Comparison of ENCODE assay signal across 22 cellular contexts in the genomic region with DNA sequence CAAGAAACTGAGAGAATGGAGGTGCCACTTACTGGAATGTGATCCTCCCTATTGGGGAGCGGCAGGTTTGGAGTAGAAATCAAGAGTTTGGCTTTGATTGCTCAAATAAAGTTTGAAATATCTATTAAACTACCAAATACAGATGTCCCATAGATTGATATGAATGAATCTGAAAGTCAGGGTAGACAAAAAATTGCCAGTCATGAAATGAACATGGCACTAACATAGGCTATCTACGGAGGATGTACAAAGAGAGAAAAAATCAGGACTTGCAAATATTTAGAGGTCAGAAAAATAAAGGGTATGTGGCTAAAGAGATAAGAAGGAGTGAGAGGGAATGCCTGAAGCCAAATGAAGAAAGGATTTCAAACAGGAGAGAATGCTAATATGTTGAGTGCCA.
DNase-seq lines count a peak whose midpoint lies in the region; ATAC-seq, FAIRE-seq and TF ChIP-seq lines count a peak whose summit lies in the region.
"Had no signal": no experiment of that assay in that cellular context is flagged by ENCODE, and none has a peak within 500 bp of the region (broad histone marks: within the 10 kb centered on the region; RNA-seq: fewer than 3 reads in every experiment).

No MANE protein-coding gene starts in this region.

- H3K27me3 ChIP-seq in HepG2 (ENCODE audit: control insufficient read depth in 1 of 2, insufficient read depth in 2 of 2, low read length in 2 of 2) = no peaks in the 10 kb centered on the region
- H3K27me3 ChIP-seq in right lobe of liver = no peaks in the 10 kb centered on the region
- no peaks in the 10 kb centered on the region for H3K27me3 ChIP-seq in GM23338 (ENCODE audit: insufficient read depth)
- H3K27me3 ChIP-seq: BE2C, BLaER1 had no signal

- TF ChIP-seq RAD21 in HepG2 (CRISPR knock-in tag; IDR thresholded peaks at IDR 0.05) = no peak

- no peak for TF ChIP-seq POLR2A in HepG2 (IDR thresholded peaks at IDR 0.05; ENCODE audit: insufficient read depth in 1 of 2, low read depth in 2 of 2, low read length in 2 of 2)
- no peak for TF ChIP-seq POLR2A in right lobe of liver (IDR thresholded peaks at IDR 0.05)

- TF ChIP-seq EP300 in HepG2 (IDR thresholded peaks at IDR 0.05; ENCODE audit: low read depth in 2 of 2, low read length in 2 of 2) (no peak), HepG2 (CRISPR knock-in tag; IDR thresholded peaks at IDR 0.05; ENCODE audit: borderline replicate concordance) (no peak)

- no peak overlapping the region for H3K27ac Mint-ChIP-seq in GM23338
- H3K27ac Mint-ChIP-seq: CD14-positive monocyte; CD4-positive, alpha-beta memory T cell; CD4-positive, CD25-positive, alpha-beta regulatory T cell had no signal

- no peaks in the 10 kb centered on the region for H3K9me2 ChIP-seq in GM23338 (ENCODE audit: insufficient read depth)

- H3K4me3 ChIP-seq in HepG2 (replicated peaks in 1 of 3; ENCODE audit: insufficient read depth in 1 of 3, low read depth in 2 of 3, low read length in 3 of 3) (no peak overlapping the region), right lobe of liver (no peak overlapping the region), GM23338 (no peak overlapping the region)
- H3K4me3 ChIP-seq: BLaER1 had no signal

- H2AFZ ChIP-seq in HepG2 (ENCODE audit: low read length) (no peak overlapping the region), GM23338 (0 out of 2 replicates have a peak overlapping the region, but pooled peaks have one; percentile 4)

- BruUV-seq in HepG2 (replicated peaks; lab: Mats Ljungman, UMichigan) = no TSS peak

- WGBS in HepG2 (ENCODE audit: low lambda C conversion rate) = 0% methylated on average over 2 of the region's 2 CpGs
- 41% methylated on average over 2 of the region's 2 CpGs for WGBS in right lobe of liver (ENCODE audit: insufficient coverage, low coverage, low lambda C conversion rate, missing lambda C conversion rate)

- DNase-seq in HepG2 (ENCODE audit: low spot score) = no peak
- DNase-seq in right lobe of liver = no peak
- DNase-seq in GM23338 (ENCODE audit: low spot score) = no peak
- DNase-seq in iPS-NIHi7 (ENCODE audit: extremely low spot score) = no peak
- DNase-seq: ACHN; BE2C; C1 segment of cervical spinal cord; Calu3; CD4-positive, alpha-beta memory T cell; CD4-positive, CD25-positive, alpha-beta regulatory T cell; CD8-positive, alpha-beta memory T cell; COR-L47; DMS79 treated with DMSO at 0.1 percent for 48 hours; GF-D8 had no signal

- H3K4me2 ChIP-seq in HepG2 (ENCODE audit: low read depth, low read length) = no peak overlapping the region
- no peak overlapping the region for H3K4me2 ChIP-seq in GM23338
- H3K4me2 ChIP-seq: BLaER1 had no signal

- no peak overlapping the region for H3K9ac ChIP-seq in HepG2 (ENCODE audit: insufficient read depth, low read depth, low read length)
- H3K9ac ChIP-seq: BLaER1 had no signal

- H3K9me3 ChIP-seq in HepG2 (ENCODE audit: low read length) (no peaks in the 10 kb centered on the region), right lobe of liver (no peaks in the 10 kb centered on the region)
- H3K9me3 ChIP-seq: BE2C, BLaER1 had no signal

- intact Hi-C loops in HepG2 (cut with micrococcal nuclease; ENCODE audit: unreplicated experiment) = no loop called here
- intact Hi-C loops in right lobe of liver (cut with DNase I) = no loop called here

- H3K4me1 ChIP-seq in HepG2 (ENCODE audit: insufficient read depth, low read length) (no peaks in the 10 kb centered on the region), right lobe of liver (no peaks in the 10 kb centered on the region), GM23338 (ENCODE audit: insufficient read depth) (no peaks in the 10 kb centered on the region; the same call in 1 of the 2 replicates)
- H3K4me1 ChIP-seq: BE2C, BLaER1 had no signal

- POLR2A ChIA-PET in HepG2 (lab: Yijun Ruan, JAX) = no interaction called here

- no peaks in the 10 kb centered on the region for H3F3A ChIP-seq in GM23338 (replicated peaks; ENCODE audit: low read depth)

- CTCF ChIA-PET in HepG2 (lab: Yijun Ruan, JAX; ENCODE audit: low intra/inter-chr PET ratio, low total read pairs) = no interaction called here

- in situ Hi-C loops in HepG2 (cut with HindIII; ENCODE audit: extremely low pct_ligation_motif_present, low pct_unique_long_range_greater_than_20kb) = no loop called here

- H3K36me3 ChIP-seq in HepG2 (replicated peaks in 1 of 2; ENCODE audit: control insufficient read depth in 1 of 2, insufficient read depth in 2 of 2, low read length in 2 of 2) (no peaks in the 10 kb centered on the region), right lobe of liver (no peaks in the 10 kb centered on the region), GM23338 (ENCODE audit: insufficient read depth) (no peaks in the 10 kb centered on the region)
- H3K36me3 ChIP-seq: BE2C, BLaER1 had no signal

- no peak for FAIRE-seq in HepG2 (lab: Jason Lieb, UNC)
- FAIRE-seq: D721Med, G401.6, GM12891, GM19239 had no signal

- H3K4me1 Mint-ChIP-seq in GM23338 = no peaks in the 10 kb centered on the region
- H3K4me1 Mint-ChIP-seq: CD14-positive monocyte; CD4-positive, alpha-beta memory T cell; CD4-positive, CD25-positive, alpha-beta regulatory T cell; CD8-positive, alpha-beta memory T cell had no signal

- TF ChIP-seq CTCF in HepG2 (CRISPR knock-in tag; IDR thresholded peaks at IDR 0.05) (no peak), right lobe of liver (IDR thresholded peaks at IDR 0.05) (no peak), GM23338 (conservative IDR thresholded peaks at IDR 0.05; ENCODE audit: low read depth in 2 of 2) (no peak)

- no peaks in the 10 kb centered on the region for H3K36me3 Mint-ChIP-seq in GM23338 (ENCODE audit: low read depth)
- H3K36me3 Mint-ChIP-seq: CD14-positive monocyte; CD4-positive, alpha-beta memory T cell; CD4-positive, CD25-positive, alpha-beta regulatory T cell; CD8-positive, alpha-beta memory T cell had no signal

- H3K79me2 ChIP-seq in HepG2 (ENCODE audit: insufficient read depth, low read length) = no peaks in the 10 kb centered on the region
- H3K79me2 ChIP-seq in GM23338 (replicated peaks; ENCODE audit: insufficient read depth) = no peaks in the 10 kb centered on the region

- H4K20me1 ChIP-seq in HepG2 (ENCODE audit: insufficient read depth, low read length) (no peaks in the 10 kb centered on the region), GM23338 (replicated peaks; ENCODE audit: insufficient read depth) (no peaks in the 10 kb centered on the region)
- H4K20me1 ChIP-seq: BLaER1 had no signal

- no peak overlapping the region for H3K27ac ChIP-seq in HepG2 (ENCODE audit: extremely low read length, insufficient read depth, low read length)
- no peak overlapping the region for H3K27ac ChIP-seq in right lobe of liver
- H3K27ac ChIP-seq in GM23338 (ENCODE audit: low read depth) = no peak overlapping the region
- H3K27ac ChIP-seq: 22Rv1, BLaER1 had no signal

- ATAC-seq in HepG2 = no peak
- no peak for ATAC-seq in right lobe of liver
- ATAC-seq in GM23338 = no peak
- no peak for ATAC-seq in HG03280 (IDR thresholded peaks at IDR 0.05; ENCODE audit: unreplicated experiment)

- no peak overlapping the region for H3K4me3 Mint-ChIP-seq in GM23338
- H3K4me3 Mint-ChIP-seq: CD14-positive monocyte; CD4-positive, alpha-beta memory T cell; CD4-positive, CD25-positive, alpha-beta regulatory T cell; CD8-positive, alpha-beta memory T cell had no signal

- H3K9me3 Mint-ChIP-seq in GM23338 = no peaks in the 10 kb centered on the region

- H3K27me3 Mint-ChIP-seq in GM23338 (ENCODE audit: insufficient read depth, low read depth, poor library complexity) = no peaks in the 10 kb centered on the region
- H3K27me3 Mint-ChIP-seq: CD4-positive, alpha-beta memory T cell; CD4-positive, CD25-positive, alpha-beta regulatory T cell; CD8-positive, alpha-beta memory T cell had no signal

TF ChIP-seq in HepG2, 621 proteins besides CTCF, POLR2A, EP300 and RAD21:
- TF ChIP-seq ADNP (CRISPR knock-in tag; IDR thresholded peaks at IDR 0.05) (no peak), NFE2L2 (IDR thresholded peaks at IDR 0.05; ENCODE audit: low read length) (peak; percentile 53)

TF ChIP-seq in GM23338, 12 proteins besides CTCF, POLR2A, EP300 and RAD21 (continues in another document):
- TF ChIP-seq CREB1 (CRISPR knock-in tag; IDR thresholded peaks at IDR 0.05; ENCODE audit: low read depth) = no peak
- TF ChIP-seq EZH2phosphoT487 (IDR thresholded peaks at IDR 0.05; ENCODE audit: unreplicated experiment) = no peak
- TF ChIP-seq ZNF114 (CRISPR knock-in tag; IDR thresholded peaks at IDR 0.05) = no peak
- no peak for TF ChIP-seq JUNB (IDR thresholded peaks at IDR 0.05; ENCODE audit: unreplicated experiment)
- TF ChIP-seq ZNF331 (CRISPR knock-in tag; IDR thresholded peaks at IDR 0.05; ENCODE audit: low read depth) = no peak
- no peak for TF ChIP-seq STAT1 (IDR thresholded peaks at IDR 0.05; ENCODE audit: unreplicated experiment)
